Comparison of ENCODE assay signal across 1 cellular context in the genomic region with DNA sequence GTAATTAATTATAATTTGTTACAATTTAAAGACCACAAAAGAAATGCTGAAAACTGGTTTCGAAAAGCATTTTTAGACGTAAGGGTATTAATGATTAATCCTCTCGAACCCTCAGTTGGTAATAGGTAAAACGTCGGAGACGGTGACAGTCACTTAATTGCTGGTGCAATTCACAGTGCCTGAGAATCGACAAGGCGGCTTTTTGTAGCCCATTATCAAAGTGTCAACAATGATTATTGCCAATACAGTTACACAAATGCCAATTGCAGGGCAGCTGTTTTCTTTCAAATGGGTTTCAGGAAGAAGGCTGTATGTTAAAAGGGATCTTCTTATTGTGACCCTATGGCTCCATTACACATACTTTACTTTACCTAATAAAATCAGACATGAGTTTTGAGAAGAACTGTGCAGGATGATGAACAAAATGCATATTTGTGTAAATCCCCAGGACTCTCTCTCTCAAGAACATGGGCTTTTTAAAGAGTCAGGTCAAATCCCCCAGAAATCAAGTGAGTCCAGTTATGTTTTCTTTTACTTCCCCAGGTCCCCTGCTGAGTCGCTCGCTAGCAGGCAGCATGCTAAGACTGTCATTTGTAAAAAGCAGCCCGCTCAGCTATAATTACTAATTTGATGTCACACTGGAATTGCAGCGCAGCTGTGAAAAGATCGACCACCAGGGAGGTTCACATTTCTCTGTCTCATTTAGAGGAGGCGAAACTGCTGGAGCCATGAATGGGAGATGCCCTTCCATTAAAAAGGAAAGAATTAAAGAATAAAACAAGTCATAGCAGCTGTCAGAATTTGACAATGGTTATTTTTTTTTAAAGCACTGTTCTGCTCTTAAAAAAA.
TF ChIP-seq lines count a peak whose summit lies in the region.

No MANE protein-coding gene starts in this region.

TF ChIP-seq in WTC11, 78 proteins besides CTCF, POLR2A, EP300 and RAD21 (continued from another document):
- TF ChIP-seq, protein P1, sequence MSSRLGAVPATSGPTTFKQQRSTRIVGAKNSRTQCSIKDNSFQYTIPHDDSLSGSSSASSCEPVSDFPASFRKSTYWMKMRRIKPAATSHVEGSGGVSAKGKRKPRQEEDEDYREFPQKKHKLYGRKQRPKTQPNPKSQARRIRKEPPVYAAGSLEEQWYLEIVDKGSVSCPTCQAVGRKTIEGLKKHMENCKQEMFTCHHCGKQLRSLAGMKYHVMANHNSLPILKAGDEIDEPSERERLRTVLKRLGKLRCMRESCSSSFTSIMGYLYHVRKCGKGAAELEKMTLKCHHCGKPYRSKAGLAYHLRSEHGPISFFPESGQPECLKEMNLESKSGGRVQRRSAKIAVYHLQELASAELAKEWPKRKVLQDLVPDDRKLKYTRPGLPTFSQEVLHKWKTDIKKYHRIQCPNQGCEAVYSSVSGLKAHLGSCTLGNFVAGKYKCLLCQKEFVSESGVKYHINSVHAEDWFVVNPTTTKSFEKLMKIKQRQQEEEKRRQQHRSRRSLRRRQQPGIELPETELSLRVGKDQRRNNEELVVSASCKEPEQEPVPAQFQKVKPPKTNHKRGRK (CRISPR knock-in tag; IDR thresholded peaks at IDR 0.05; ENCODE audit: borderline replicate concordance) = no peak
- TF ChIP-seq MYBL2 (CRISPR knock-in tag; IDR thresholded peaks at IDR 0.05) (no peak), FOXJ3 (CRISPR knock-in tag; IDR thresholded peaks at IDR 0.05; ENCODE audit: borderline replicate concordance) (no peak), JAZF1 (CRISPR knock-in tag; IDR thresholded peaks at IDR 0.05) (no peak)
- TF ChIP-seq, protein P2, sequence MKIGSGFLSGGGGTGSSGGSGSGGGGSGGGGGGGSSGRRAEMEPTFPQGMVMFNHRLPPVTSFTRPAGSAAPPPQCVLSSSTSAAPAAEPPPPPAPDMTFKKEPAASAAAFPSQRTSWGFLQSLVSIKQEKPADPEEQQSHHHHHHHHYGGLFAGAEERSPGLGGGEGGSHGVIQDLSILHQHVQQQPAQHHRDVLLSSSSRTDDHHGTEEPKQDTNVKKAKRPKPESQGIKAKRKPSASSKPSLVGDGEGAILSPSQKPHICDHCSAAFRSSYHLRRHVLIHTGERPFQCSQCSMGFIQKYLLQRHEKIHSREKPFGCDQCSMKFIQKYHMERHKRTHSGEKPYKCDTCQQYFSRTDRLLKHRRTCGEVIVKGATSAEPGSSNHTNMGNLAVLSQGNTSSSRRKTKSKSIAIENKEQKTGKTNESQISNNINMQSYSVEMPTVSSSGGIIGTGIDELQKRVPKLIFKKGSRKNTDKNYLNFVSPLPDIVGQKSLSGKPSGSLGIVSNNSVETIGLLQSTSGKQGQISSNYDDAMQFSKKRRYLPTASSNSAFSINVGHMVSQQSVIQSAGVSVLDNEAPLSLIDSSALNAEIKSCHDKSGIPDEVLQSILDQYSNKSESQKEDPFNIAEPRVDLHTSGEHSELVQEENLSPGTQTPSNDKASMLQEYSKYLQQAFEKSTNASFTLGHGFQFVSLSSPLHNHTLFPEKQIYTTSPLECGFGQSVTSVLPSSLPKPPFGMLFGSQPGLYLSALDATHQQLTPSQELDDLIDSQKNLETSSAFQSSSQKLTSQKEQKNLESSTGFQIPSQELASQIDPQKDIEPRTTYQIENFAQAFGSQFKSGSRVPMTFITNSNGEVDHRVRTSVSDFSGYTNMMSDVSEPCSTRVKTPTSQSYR (CRISPR knock-in tag; IDR thresholded peaks at IDR 0.05) = no peak
